ENCODE assay signal across 1 cellular context in genomic region chr13:45068036-45069001, GRCh38.
TF ChIP-seq lines count a peak whose summit lies in the region.

No MANE protein-coding gene starts in this region.

TF ChIP-seq in HepG2, 621 proteins besides CTCF, POLR2A, EP300 and RAD21 (continued from another document):
- TF ChIP-seq ARID4A (CRISPR knock-in tag; IDR thresholded peaks at IDR 0.05; ENCODE audit: borderline replicate concordance): no peak
